15 cellular contexts compared by ENCODE assay signal in genomic region chrX:74249963-74250362, GRCh38. TPM values are rescaled to one million over a fixed set of nuclear protein-coding genes. Genes with fewer than 3 reads are reported as not detected.
DNase-seq lines count a peak whose midpoint lies in the region; ATAC-seq, FAIRE-seq and TF ChIP-seq lines count a peak whose summit lies in the region.
"Had no signal": no experiment of that assay in that cellular context is flagged by ENCODE, and none has a peak within 500 bp of the region (broad histone marks: within the 10 kb centered on the region; RNA-seq: fewer than 3 reads in every experiment).

No MANE protein-coding gene starts in this region.

- H3K9ac ChIP-seq in kidney (ENCODE audit: low read length in 2 of 2) = no peak overlapping the region

- H3K27me3 ChIP-seq in GM23338 (ENCODE audit: insufficient read depth) (no peaks in the 10 kb centered on the region), Panc1 (ENCODE audit: control insufficient read depth, insufficient read depth, low read length) (no peaks in the 10 kb centered on the region), pancreas (no peaks in the 10 kb centered on the region)

- H3K4me2 ChIP-seq in GM23338 = peak overlapping the region; percentile 72

- FAIRE-seq in kidney (lab: Jason Lieb, UNC) (no peak), pancreas (lab: Jason Lieb, UNC) (no peak)

- H3K27ac ChIP-seq in GM23338 (ENCODE audit: low read depth) = peak overlapping the region; percentile 95
- H3K27ac ChIP-seq in Panc1 (ENCODE audit: low read length) = peak overlapping the region; percentile 89
- H3K27ac ChIP-seq in kidney (ENCODE audit: low read depth in 2 of 2, low read length in 2 of 2) = no peak overlapping the region
- no peak overlapping the region for H3K27ac ChIP-seq in pancreas

- H4K20me1 ChIP-seq in GM23338 (replicated peaks; ENCODE audit: insufficient read depth) = no peaks in the 10 kb centered on the region

- no peaks in the 10 kb centered on the region for H3F3A ChIP-seq in GM23338 (replicated peaks; ENCODE audit: low read depth)

- no peaks in the 10 kb centered on the region for H3K9me2 ChIP-seq in GM23338 (ENCODE audit: insufficient read depth)

- in situ Hi-C loops in Panc1 (cut with HindIII; ENCODE audit: low pct_unique_long_range_greater_than_20kb, low sequenced_read_pairs) = no loop called here

- H3K36me3 ChIP-seq in GM23338 (ENCODE audit: insufficient read depth) = 0 out of 2 replicates have a peak, but pooled peaks cover 3% of the 10 kb centered on the region
- H3K36me3 ChIP-seq in Panc1 (ENCODE audit: control insufficient read depth, insufficient read depth, low read length) = peaks cover 12% of the 10 kb centered on the region; the same call in 1 of the 2 replicates
- no peaks in the 10 kb centered on the region for H3K36me3 ChIP-seq in kidney (ENCODE audit: control insufficient read depth in 1 of 2, insufficient read depth in 2 of 2, low read length in 2 of 2)
- no peaks in the 10 kb centered on the region for H3K36me3 ChIP-seq in pancreas

- no peak for TF ChIP-seq POLR2A in erythroblast (IDR thresholded peaks at IDR 0.05; ENCODE audit: low read length)

- H3K4me3 ChIP-seq in GM23338 (peak overlapping the region; percentile 31; the same call in 1 of the 2 replicates), Panc1 (ENCODE audit: low read depth in 2 of 2, low read length in 2 of 2) (no peak overlapping the region), kidney (ENCODE audit: low read length in 2 of 2) (no peak overlapping the region), pancreas (no peak overlapping the region)
- H3K4me3 ChIP-seq: esophagus squamous epithelium had no signal

- peaks cover 2% of the 10 kb centered on the region for H3K27me3 Mint-ChIP-seq in GM23338 (ENCODE audit: insufficient read depth, low read depth, poor library complexity)
- no peaks in the 10 kb centered on the region for H3K27me3 Mint-ChIP-seq in osteocyte (ENCODE audit: unreplicated experiment)

- CTCF ChIA-PET in Panc1 (lab: Charles Lee) = no interaction called here

- POLR2A ChIA-PET in Panc1 (lab: Charles Lee) = no interaction called here

- no peaks in the 10 kb centered on the region for H3K9me3 Mint-ChIP-seq in GM23338
- H3K9me3 Mint-ChIP-seq in osteocyte (ENCODE audit: unreplicated experiment) = peaks cover 4% of the 10 kb centered on the region

- DNase-seq in GM23338 (ENCODE audit: low spot score) = peak; percentile 74
- DNase-seq in Panc1 (ENCODE audit: low read depth, low spot score) = no peak
- DNase-seq in erythroblast (lab: John Stamatoyannopoulos, UW) = peak; percentile 72 to 76
- DNase-seq in osteocyte (ENCODE audit: extremely low spot score, unreplicated experiment) = no peak
- DNase-seq in kidney = no peak
- DNase-seq in pancreas = no peak
- DNase-seq in AML-193 (lab: John Stamatoyannopoulos, UW) = no peak
- DNase-seq: C1 segment of cervical spinal cord; central memory CD4-positive, alpha-beta T cell; esophagus squamous epithelium; NCI-H1417; NCI-H526 treated with DMSO at 0.1 percent for 48 hours; SIG-M5; stimulated activated naive CD8-positive, alpha-beta T cell treated with anti-CD3 and anti-CD28 coated beads, Interleukin-15, Interleukin-2, amounts not matched to agents 100 U/mL and 50 U/mL, for 24 hours had no signal

- H3K4me1 Mint-ChIP-seq in GM23338 = peaks cover 41% of the 10 kb centered on the region
- peaks cover 37% of the 10 kb centered on the region for H3K4me1 Mint-ChIP-seq in osteocyte (ENCODE audit: unreplicated experiment)

- intact Hi-C loops in Panc1 (cut with micrococcal nuclease; ENCODE audit: unreplicated experiment) (no loop called here), kidney (cut with DNase I) (no loop called here), pancreas (cut with DNase I) (no loop called here)

- no peak overlapping the region for H2AFZ ChIP-seq in GM23338

- H3K36me3 Mint-ChIP-seq in GM23338 (ENCODE audit: low read depth) (peaks cover 43% of the 10 kb centered on the region), osteocyte (ENCODE audit: unreplicated experiment) (peaks cover 13% of the 10 kb centered on the region)

- ATAC-seq in GM23338 (peak; percentile 85), Panc1 (peak; percentile 37; the same call in 1 of the 2 replicates), pancreas (no peak), GM18519 (IDR thresholded peaks at IDR 0.05; ENCODE audit: low FRiP score, unreplicated experiment) (no peak)
- ATAC-seq: stimulated activated naive CD8-positive, alpha-beta T cell treated with anti-CD3 and anti-CD28 coated beads, Interleukin-15, Interleukin-2, amounts not matched to agents 100 U/mL and 50 U/mL, for 24 hours had no signal

- TF ChIP-seq CTCF in GM23338 (conservative IDR thresholded peaks at IDR 0.05; ENCODE audit: low read depth in 2 of 2) (no peak), Panc1 (IDR thresholded peaks at IDR 0.05) (no peak), osteocyte (IDR thresholded peaks at IDR 0.05) (no peak), kidney (IDR thresholded peaks at IDR 0.05; ENCODE audit: borderline replicate concordance, extremely low read depth, insufficient read depth) (no peak), pancreas (IDR thresholded peaks at IDR 0.05) (no peak)

- WGBS in pancreas, 2 donors = 51 to 81% methylated on average over 11 of the region's 11 CpGs

- H3K79me2 ChIP-seq in GM23338 (replicated peaks; ENCODE audit: insufficient read depth) = peaks cover 28% of the 10 kb centered on the region

- H3K27ac Mint-ChIP-seq in GM23338 = peak overlapping the region; percentile 59; the same call in 1 of the 2 replicates
- H3K27ac Mint-ChIP-seq in osteocyte (ENCODE audit: unreplicated experiment) = peak overlapping the region; percentile 74

- H3K4me1 ChIP-seq in GM23338 (ENCODE audit: insufficient read depth) (peaks cover 39% of the 10 kb centered on the region), Panc1 (ENCODE audit: control insufficient read depth, insufficient read depth, low read length) (peaks cover 55% of the 10 kb centered on the region), kidney (ENCODE audit: control insufficient read depth in 1 of 2, insufficient read depth in 1 of 2, low read depth in 1 of 2, low read length in 2 of 2) (peaks cover 6 to 11% of the 10 kb centered on the region in 2 donors), pancreas (no peaks in the 10 kb centered on the region)

- no peaks in the 10 kb centered on the region for H3K9me3 ChIP-seq in Panc1 (ENCODE audit: control insufficient read depth, insufficient read depth, low read depth, low read length)
- no peaks in the 10 kb centered on the region for H3K9me3 ChIP-seq in kidney (ENCODE audit: control insufficient read depth in 1 of 2, low read length in 2 of 2)
- H3K9me3 ChIP-seq in pancreas = no peaks in the 10 kb centered on the region
- H3K9me3 ChIP-seq: esophagus squamous epithelium had no signal

- H3K4me3 Mint-ChIP-seq in GM23338 = peak overlapping the region; percentile 51
- no peak overlapping the region for H3K4me3 Mint-ChIP-seq in osteocyte (ENCODE audit: unreplicated experiment)

- no TSS peak for BruUV-seq in Panc1 (replicated peaks; lab: Mats Ljungman, UMichigan)

TF ChIP-seq in GM23338, 12 proteins besides CTCF, POLR2A, EP300 and RAD21:
- peak; percentile 41; the same call in 1 of the 2 replicates for TF ChIP-seq CREB1 (CRISPR knock-in tag; IDR thresholded peaks at IDR 0.05; ENCODE audit: low read depth)
- peak; percentile 69; the same call in 1 of the 2 replicates for TF ChIP-seq NANOG (IDR thresholded peaks at IDR 0.05; ENCODE audit: borderline replicate concordance)
- no peak for TF ChIP-seq STAT1 (IDR thresholded peaks at IDR 0.05; ENCODE audit: unreplicated experiment)

RNA-seq across cellular contexts. Expression of gene ZCCHC13, which starts 54.0 kb away (rescaled TPM):
- total RNA-seq in GM23338 (2014; rRNA removed; shearing (Covaris generic)) = not detected in 2 replicates
- not detected in 2 replicates for polyA plus RNA-seq in GM23338 (2016; fragmentation: Nextera tagmentation; extraction: Ambion mirVana)
- not detected for total RNA-seq in Panc1 (2021; ENCODE audit: unreplicated experiment)
- polyA plus RNA-seq in Panc1 (2012; ENCODE audit: insufficient read length) = not detected
- total RNA-seq in osteocyte = not detected in 2 replicates
- not detected for total RNA-seq in kidney
- not detected for polyA plus RNA-seq in kidney (ENCODE audit: insufficient read depth, low read depth, low replicate concordance)
- not detected for total RNA-seq in pancreas
- not detected for polyA plus RNA-seq in pancreas
- total RNA-seq: esophagus squamous epithelium had no signal

Comparison
In these comparisons a context has a peak if more than half of its experiments do, and no peak if none do; other contexts are left out.
1. ATAC-seq: peak in GM23338 (single experiment) and Panc1 (single experiment); none in pancreas (0 of 4) and GM18519 (single experiment).
2. DNase-seq: peak in GM23338 (single experiment) and erythroblast (2 of 2); none in Panc1 (single experiment), osteocyte (single experiment), kidney (single experiment), pancreas (0 of 6) and AML-193 (0 of 2).
3. H3K27ac ChIP-seq: peak in GM23338 (single experiment) and Panc1 (single experiment); none in kidney (0 of 2) and pancreas (0 of 4).